Comparison of ENCODE assay signal across 1 cellular context in genomic region chr20:44309763-44310663, GRCh38.
TF ChIP-seq lines count a peak whose summit lies in the region.

No MANE protein-coding gene starts in this region.

TF ChIP-seq in GM12878, 131 proteins besides CTCF, POLR2A, EP300 and RAD21:
- no peak for TF ChIP-seq SKIL (IDR thresholded peaks at IDR 0.05; ENCODE audit: low read depth, poor library complexity, severe bottlenecking)
- TF ChIP-seq, protein P1, sequence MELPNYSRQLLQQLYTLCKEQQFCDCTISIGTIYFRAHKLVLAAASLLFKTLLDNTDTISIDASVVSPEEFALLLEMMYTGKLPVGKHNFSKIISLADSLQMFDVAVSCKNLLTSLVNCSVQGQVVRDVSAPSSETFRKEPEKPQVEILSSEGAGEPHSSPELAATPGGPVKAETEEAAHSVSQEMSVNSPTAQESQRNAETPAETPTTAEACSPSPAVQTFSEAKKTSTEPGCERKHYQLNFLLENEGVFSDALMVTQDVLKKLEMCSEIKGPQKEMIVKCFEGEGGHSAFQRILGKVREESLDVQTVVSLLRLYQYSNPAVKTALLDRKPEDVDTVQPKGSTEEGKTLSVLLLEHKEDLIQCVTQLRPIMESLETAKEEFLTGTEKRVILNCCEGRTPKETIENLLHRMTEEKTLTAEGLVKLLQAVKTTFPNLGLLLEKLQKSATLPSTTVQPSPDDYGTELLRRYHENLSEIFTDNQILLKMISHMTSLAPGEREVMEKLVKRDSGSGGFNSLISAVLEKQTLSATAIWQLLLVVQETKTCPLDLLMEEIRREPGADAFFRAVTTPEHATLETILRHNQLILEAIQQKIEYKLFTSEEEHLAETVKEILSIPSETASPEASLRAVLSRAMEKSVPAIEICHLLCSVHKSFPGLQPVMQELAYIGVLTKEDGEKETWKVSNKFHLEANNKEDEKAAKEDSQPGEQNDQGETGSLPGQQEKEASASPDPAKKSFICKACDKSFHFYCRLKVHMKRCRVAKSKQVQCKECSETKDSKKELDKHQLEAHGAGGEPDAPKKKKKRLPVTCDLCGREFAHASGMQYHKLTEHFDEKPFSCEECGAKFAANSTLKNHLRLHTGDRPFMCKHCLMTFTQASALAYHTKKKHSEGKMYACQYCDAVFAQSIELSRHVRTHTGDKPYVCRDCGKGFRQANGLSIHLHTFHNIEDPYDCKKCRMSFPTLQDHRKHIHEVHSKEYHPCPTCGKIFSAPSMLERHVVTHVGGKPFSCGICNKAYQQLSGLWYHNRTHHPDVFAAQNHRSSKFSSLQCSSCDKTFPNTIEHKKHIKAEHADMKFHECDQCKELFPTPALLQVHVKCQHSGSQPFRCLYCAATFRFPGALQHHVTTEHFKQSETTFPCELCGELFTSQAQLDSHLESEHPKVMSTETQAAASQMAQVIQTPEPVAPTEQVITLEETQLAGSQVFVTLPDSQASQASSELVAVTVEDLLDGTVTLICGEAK (IDR thresholded peaks at IDR 0.05; ENCODE audit: borderline replicate concordance): no peak
